In the genomic region with DNA sequence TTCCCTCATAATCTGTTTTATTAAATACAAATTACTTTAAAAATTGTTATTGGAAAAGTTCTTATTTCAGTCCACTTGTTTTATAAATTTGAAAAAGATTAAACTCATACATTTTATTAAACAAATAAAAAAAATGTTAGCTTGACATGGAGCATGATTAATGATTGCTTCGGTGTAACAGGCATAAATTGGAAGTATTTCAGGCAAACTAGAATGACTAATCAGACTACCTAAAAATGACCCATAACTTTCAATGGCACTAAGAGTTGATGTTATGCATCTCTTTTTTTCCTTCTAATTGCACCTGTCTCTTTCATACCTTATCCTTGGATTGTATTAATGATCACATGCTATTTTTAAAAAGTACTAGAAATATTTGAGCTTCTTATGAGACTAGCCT, we compare ENCODE assay signal across 28 cellular contexts.
"Had no signal": no experiment of that assay in that cellular context is flagged by ENCODE, and none has a peak within 500 bp of the region (broad histone marks: within the 10 kb centered on the region; RNA-seq: fewer than 3 reads in every experiment).

No MANE protein-coding gene starts in this region.

- ATAC-seq: activated CD4-positive, alpha-beta T cell treated with anti-CD3 and anti-CD28 coated beads for 36 hours; activated CD8-positive, alpha-beta memory T cell treated with anti-CD3 and anti-CD28 coated beads, Interleukin-2, amount 10 ng/mL, durations not matched to agents 7 days and 5 days; activated CD8-positive, alpha-beta T cell treated with anti-CD3 and anti-CD28 coated beads, Interleukin-2, amount 10 ng/mL, durations not matched to agents 7 days and 5 days; activated naive CD8-positive, alpha-beta T cell treated with anti-CD3 and anti-CD28 coated beads, Interleukin-2, amount 50 U/mL, for 24 hours had no signal

- DNase-seq: activated B cell treated with CpG ODN at 0.5 μM for 24 hours; activated CD4-positive, alpha-beta memory T cell treated with anti-CD3 and anti-CD28 coated beads, Interleukin-2, amount 10 ng/mL, durations not matched to agents 7 days and 5 days; activated CD4-positive, alpha-beta T cell treated with anti-CD3 and anti-CD28 coated beads for 1 hour; activated CD4-positive, alpha-beta T cell treated with anti-CD3 and anti-CD28 coated beads for 36 hours; activated CD4-positive, alpha-beta T cell treated with anti-CD3 and anti-CD28 coated beads for 48 hours; activated CD4-positive, alpha-beta T cell treated with anti-CD3 and anti-CD28 coated beads, Interleukin-2, amount 10 ng/mL, durations not matched to agents 7 days and 5 days; activated CD4-positive, alpha-beta T cell treated with anti-CD3 and anti-CD28 coated beads, Interleukin-2, amount 50 U/mL, for 48 hours; activated CD8-positive, alpha-beta memory T cell treated with anti-CD3 and anti-CD28 coated beads for 24 hours; activated CD8-positive, alpha-beta memory T cell treated with anti-CD3 and anti-CD28 coated beads, Interleukin-2, amount 10 ng/mL, durations not matched to agents 7 days and 5 days; activated CD8-positive, alpha-beta memory T cell treated with anti-CD3 and anti-CD28 coated beads, Interleukin-2, amount 50 U/mL, for 48 hours; activated CD8-positive, alpha-beta T cell treated with anti-CD3 and anti-CD28 coated beads, Interleukin-2, amount 10 ng/mL, durations not matched to agents 7 days and 5 days; activated effector memory CD4-positive, alpha-beta T cell treated with Interleukin-2 at 50 U/mL for 16 hours; activated gamma-delta T cell; activated naive CD4-positive, alpha-beta T cell treated with anti-CD3 and anti-CD28 coated beads, Interleukin-2, amount 10 ng/mL, durations not matched to agents 7 days and 5 days; activated naive CD4-positive, alpha-beta T cell treated with Interleukin-2 at 50 U/mL for 16 hours; activated naive CD8-positive, alpha-beta T cell treated with anti-CD3 and anti-CD28 coated beads, Interleukin-2, amount 10 ng/mL, durations not matched to agents 7 days and 5 days; activated naive CD8-positive, alpha-beta T cell treated with anti-CD3 and anti-CD28 coated beads, Interleukin-2, amount 50 U/mL, for 24 hours; activated T-cell treated with anti-CD3 and anti-CD28 coated beads, Interleukin-2, amount 50 U/mL, for 24 hours; activated T-cell treated with anti-CD3 and anti-CD28 coated beads, Interleukin-2, amount 50 U/mL, for 48 hours; amygdala; anterior cingulate cortex; central memory CD4-positive, alpha-beta T cell; T-helper 1 cell; T-helper 2 cell; T-helper 9 cell had no signal

- FAIRE-seq: TTC549 had no signal

- H3K36me3 ChIP-seq: ascending aorta had no signal

- H3K9me3 ChIP-seq: ascending aorta had no signal

- H3K4me3 ChIP-seq: ascending aorta had no signal

- H3K27me3 ChIP-seq: ascending aorta had no signal

- H3K27ac ChIP-seq: ascending aorta, VCaP had no signal

- H3K4me1 ChIP-seq: ascending aorta had no signal
